7 cellular contexts compared by ENCODE assay signal in the genomic region with DNA sequence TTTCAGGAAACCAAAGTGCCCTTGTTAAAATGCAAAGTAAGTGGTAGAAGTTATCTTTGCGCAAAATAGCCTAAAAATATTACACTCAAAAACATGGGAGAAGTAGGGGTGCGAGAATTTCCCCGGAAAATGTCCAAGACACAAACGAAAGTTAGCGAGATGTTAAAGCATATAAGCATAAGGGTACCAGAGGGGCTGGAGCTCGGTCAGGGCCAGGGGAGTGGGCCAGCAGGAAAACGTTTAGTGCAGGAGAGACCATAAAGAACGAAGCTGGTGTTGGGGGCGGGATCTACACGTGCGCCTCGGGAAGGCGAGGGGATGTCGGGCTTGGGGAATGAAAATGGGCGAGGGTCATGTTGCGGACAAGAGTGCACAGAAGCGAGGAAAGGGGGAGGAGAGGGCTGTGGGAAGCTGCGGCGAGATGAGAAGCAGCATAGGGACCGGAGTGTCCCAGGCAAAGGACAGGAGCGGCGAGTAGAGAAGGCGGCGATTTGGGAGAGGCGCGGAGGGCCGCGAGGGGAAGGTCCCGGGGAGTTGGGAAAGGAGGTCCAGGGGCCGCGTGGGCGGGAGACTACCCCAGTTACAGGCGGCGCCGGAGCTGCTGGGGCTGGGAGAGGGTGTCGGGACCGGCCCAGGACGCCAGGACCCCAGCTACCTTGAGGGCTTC. TPM values are rescaled to one million over a fixed set of nuclear protein-coding genes. Genes with fewer than 3 reads are reported as not detected.
DNase-seq lines count a peak whose midpoint lies in the region; ATAC-seq, FAIRE-seq and TF ChIP-seq lines count a peak whose summit lies in the region.

No MANE protein-coding gene starts in this region.

- 0 out of 4 replicates have a peak, but pooled peaks of 1 of the 2 experiments have one; percentile 3 for TF ChIP-seq RAD21 in K562 (CRISPR knock-in tag; conservative IDR thresholded peaks at IDR 0.05 in 1 of 2, IDR thresholded peaks at IDR 0.05 in 1 of 2)

- no peak for TF ChIP-seq POLR2A in K562 (conservative IDR thresholded peaks at IDR 0.05)

- no peak for FAIRE-seq in K562 (lab: Jason Lieb, UNC)

- peak overlapping the region; percentile 86 for H2AFZ ChIP-seq in K562 (ENCODE audit: low read depth, low read length)

- no peak for TF ChIP-seq EP300 in K562 (IDR thresholded peaks at IDR 0.05; ENCODE audit: low read length)

- ATAC-seq in HG02759 (IDR thresholded peaks at IDR 0.05; ENCODE audit: unreplicated experiment) (peak; percentile 4), K562 (peak; percentile 61), GM21619 (IDR thresholded peaks at IDR 0.05; ENCODE audit: unreplicated experiment) (no peak)

- CTCF ChIA-PET in K562 (lab: Yijun Ruan, JAX; ENCODE audit: low intra/inter-chr PET ratio), result no interaction called here

- H3K9me3 ChIP-seq in K562 (replicated peaks; ENCODE audit: control insufficient read depth, insufficient read depth, low read depth, low read length), result no peaks in the 10 kb centered on the region

- intact Hi-C loops in K562 (cut with micrococcal nuclease), result no loop called here

- no peak for TF ChIP-seq CTCF in GM12864 (IDR thresholded peaks at IDR 0.05; ENCODE audit: low read depth, low read length, missing control alignments)
- no peak for TF ChIP-seq CTCF in K562 (IDR thresholded peaks at IDR 0.05 in 2 of 3, conservative IDR thresholded peaks at IDR 0.05 in 1 of 3; ENCODE audit: insufficient read depth in 2 of 3, low read depth in 1 of 3, low read length in 3 of 3)

- no peak for DNase-seq in GM12864 (ENCODE audit: low read depth)
- peak; percentile 33 for DNase-seq in NCI-H510A treated with DMSO at 0.1 percent for 48 hours (lab: John Stamatoyannopoulos, UW)
- DNase-seq in K562 (ENCODE audit: extremely low read depth in 1 of 4, low spot score in 3 of 4), result peak; percentile 64 to 88 (median 76)
- DNase-seq in iPS-NIHi7 (ENCODE audit: extremely low spot score), result peak; percentile 76
- peak; percentile 23 to 42 for DNase-seq in stimulated activated CD4-positive, alpha-beta T cell treated with anti-CD3 and anti-CD28 coated beads, Interleukin-1b, Interleukin-23, amount 100 ng/mL, for 4 hours (ENCODE audit: low read depth in 2 of 2)

- H3K4me1 ChIP-seq in K562 (replicated peaks in 1 of 2; ENCODE audit: control insufficient read depth in 2 of 2, insufficient read depth in 2 of 2, low read length in 2 of 2), result peaks cover 10 to 14% of the 10 kb centered on the region in 2 experiments; a peak in 4 of 5 replicates

- H3K4me2 ChIP-seq in K562 (ENCODE audit: insufficient read depth, low read length), result peak overlapping the region; percentile 98

- WGBS in K562 (ENCODE audit: insufficient coverage, low coverage, missing lambda C conversion rate), result 1% methylated on average over 35 of the region's 38 CpGs

- H3K27ac ChIP-seq in K562 (ENCODE audit: extremely low read depth, low read depth, low read length), result peak overlapping the region; percentile 84

- POLR2A ChIA-PET in K562 (lab: Yijun Ruan, JAX), result interaction anchor here (0.6 to 1.6 kb wide), 16 partner anchors 10 to 1495 kb away, joined by 3 to 14 read pairs (median 3); a partner anchor contains a TSS

- H3K9me1 ChIP-seq in K562 (ENCODE audit: control insufficient read depth, insufficient read depth, low read length), result no peaks in the 10 kb centered on the region

- no TSS peak for BruUV-seq in K562 (replicated peaks; lab: Mats Ljungman, UMichigan)

- H3K79me2 ChIP-seq in K562 (ENCODE audit: control insufficient read depth, insufficient read depth, low read length), result peaks cover 80% of the 10 kb centered on the region

- in situ Hi-C loops in K562 (cut with MboI), result no loop called here

- H3K36me3 ChIP-seq in K562 (ENCODE audit: control insufficient read depth, insufficient read depth, low read length), result peaks cover 44% of the 10 kb centered on the region

- peak overlapping the region; percentile 89 to 99 for H3K9ac ChIP-seq in K562 (ENCODE audit: insufficient read depth in 1 of 2, low read depth in 2 of 2, low read length in 2 of 2)

- H3K27me3 ChIP-seq in K562 (ENCODE audit: control insufficient read depth in 2 of 2, insufficient read depth in 2 of 2, low read length in 2 of 2), result no peaks in the 10 kb centered on the region

- H3K4me3 ChIP-seq in GM12864 (ENCODE audit: low read depth, low read length), result peak overlapping the region; percentile 98
- H3K4me3 ChIP-seq in K562, result peak overlapping the region; percentile 74

- no peaks in the 10 kb centered on the region for H4K20me1 ChIP-seq in K562 (replicated peaks; ENCODE audit: control insufficient read depth, insufficient read depth, low read length)

RNA-seq across cellular contexts. Expression of a gene that starts 0.6 kb away (rescaled TPM):
- total RNA-seq in K562 (2011; cell fraction: chromatin; rRNA removed; ENCODE audit: low replicate concordance), result 429 and 472 TPM in 2 replicates
- total RNA-seq in K562 (2011; cell fraction: nucleolus; rRNA removed), result 259 and 261 TPM in 2 replicates
- 326 and 371 TPM in 2 replicates for total RNA-seq in K562 (2011; cell fraction: nucleoplasm; rRNA removed)
- 91.6 and 102 TPM in 2 replicates for total RNA-seq in K562 (2014; rRNA removed)
- 99.1 and 106 TPM in 2 replicates for total RNA-seq in K562 (2014; rRNA removed; fragmentation: Illumina TruSeq; extraction: Trizol)
- total RNA-seq in K562 (2015; rRNA removed; fragmentation: Illumina TruSeq; extraction: Trizol), result 95.4 and 97.1 TPM in 2 replicates
- total RNA-seq in K562 (2021), result 170 and 180 TPM in 2 replicates
- 145 and 166 TPM in 2 replicates for polyA plus RNA-seq in K562 (2011; rRNA removed)
- 110 and 161 TPM in 2 replicates for polyA plus RNA-seq in K562 (2011; cell fraction: cytosol; rRNA removed)
- 247 and 250 TPM in 2 replicates for polyA plus RNA-seq in K562 (2011; cell fraction: nucleus; rRNA removed)
- 76.8 and 101 TPM in 2 replicates for polyA plus RNA-seq in K562 (2012)
- 105 and 130 TPM in 2 replicates for polyA plus RNA-seq in K562 (2014; fragmentation: Illumina TruSeq; extraction: Trizol)
- polyA plus RNA-seq in K562 (2014; fragmentation: Nextera tagmentation; extraction: Ambion mirVana), result 10 to 100 TPM; 36.0 to 72.3 TPM
- polyA plus RNA-seq in K562 (2014; rRNA removed), result 101 TPM in 2 replicates
- polyA minus RNA-seq in K562 (2011; rRNA and poly(A)+ RNA removed), result 186 and 262 TPM in 2 replicates
- polyA minus RNA-seq in K562 (2011; cell fraction: cytosol; rRNA and poly(A)+ RNA removed), result 127 and 149 TPM in 2 replicates
- polyA minus RNA-seq in K562 (2011; cell fraction: nucleus; rRNA and poly(A)+ RNA removed), result 121 and 146 TPM in 2 replicates

RNA-seq across cellular contexts. Expression of a gene that starts 0.7 kb away (rescaled TPM):
- total RNA-seq in K562 (2011; cell fraction: chromatin; rRNA removed; ENCODE audit: low replicate concordance), result 59.2 and 63.3 TPM in 2 replicates
- 35.1 and 36.9 TPM in 2 replicates for total RNA-seq in K562 (2011; cell fraction: nucleolus; rRNA removed)
- 34.4 and 35.3 TPM in 2 replicates for total RNA-seq in K562 (2011; cell fraction: nucleoplasm; rRNA removed)
- total RNA-seq in K562 (2014; rRNA removed), result 12.7 and 19.3 TPM in 2 replicates
- 23.0 and 23.5 TPM in 2 replicates for total RNA-seq in K562 (2014; rRNA removed; fragmentation: Illumina TruSeq; extraction: Trizol)
- 21.2 and 23.9 TPM in 2 replicates for total RNA-seq in K562 (2015; rRNA removed; fragmentation: Illumina TruSeq; extraction: Trizol)
- total RNA-seq in K562 (2021), result 31.4 and 31.8 TPM in 2 replicates
- polyA plus RNA-seq in K562 (2011; rRNA removed), result 26.8 and 31.6 TPM in 2 replicates
- polyA plus RNA-seq in K562 (2011; cell fraction: cytosol; rRNA removed), result 11.3 and 17.3 TPM in 2 replicates
- polyA plus RNA-seq in K562 (2011; cell fraction: nucleus; rRNA removed), result 18.0 and 21.1 TPM in 2 replicates
- 15.4 and 22.4 TPM in 2 replicates for polyA plus RNA-seq in K562 (2012)
- polyA plus RNA-seq in K562 (2014; fragmentation: Illumina TruSeq; extraction: Trizol), result 16.2 and 20.6 TPM in 2 replicates
- polyA plus RNA-seq in K562 (2014; fragmentation: Nextera tagmentation; extraction: Ambion mirVana), result 10 to 100 TPM in 1 of 2 experiments, 1 to 10 TPM in 1; 5.8 to 10.6 TPM
- 11.4 and 14.7 TPM in 2 replicates for polyA plus RNA-seq in K562 (2014; rRNA removed)
- polyA minus RNA-seq in K562 (2011; rRNA and poly(A)+ RNA removed), result 88.7 and 99.1 TPM in 2 replicates
- 24.4 and 26.2 TPM in 2 replicates for polyA minus RNA-seq in K562 (2011; cell fraction: cytosol; rRNA and poly(A)+ RNA removed)
- 12.8 and 20.7 TPM in 2 replicates for polyA minus RNA-seq in K562 (2011; cell fraction: nucleus; rRNA and poly(A)+ RNA removed)

RNA-seq across cellular contexts. Expression of a gene that starts 53.8 kb away (rescaled TPM):
- 558 and 907 TPM in 2 replicates for total RNA-seq in K562 (2011; cell fraction: chromatin; rRNA removed; ENCODE audit: low replicate concordance)
- total RNA-seq in K562 (2011; cell fraction: nucleolus; rRNA removed), result 446 and 460 TPM in 2 replicates
- total RNA-seq in K562 (2011; cell fraction: nucleoplasm; rRNA removed), result 547 and 636 TPM in 2 replicates
- total RNA-seq in K562 (2014; rRNA removed), result 111 and 127 TPM in 2 replicates
- total RNA-seq in K562 (2014; rRNA removed; fragmentation: Illumina TruSeq; extraction: Trizol), result 92.5 and 99.4 TPM in 2 replicates
- total RNA-seq in K562 (2015; rRNA removed; fragmentation: Illumina TruSeq; extraction: Trizol), result 68.8 and 71.1 TPM in 2 replicates
- total RNA-seq in K562 (2021), result 121 and 162 TPM in 2 replicates
- 184 and 259 TPM in 2 replicates for polyA plus RNA-seq in K562 (2011; rRNA removed)
- 167 and 217 TPM in 2 replicates for polyA plus RNA-seq in K562 (2011; cell fraction: cytosol; rRNA removed)
- 1,016 and 1,080 TPM in 2 replicates for polyA plus RNA-seq in K562 (2011; cell fraction: nucleus; rRNA removed)
- 101 and 429 TPM in 2 replicates for polyA plus RNA-seq in K562 (2012)
- 162 and 169 TPM in 2 replicates for polyA plus RNA-seq in K562 (2014; fragmentation: Illumina TruSeq; extraction: Trizol)
- 10 to 100 TPM; 48.4 to 60.9 TPM for polyA plus RNA-seq in K562 (2014; fragmentation: Nextera tagmentation; extraction: Ambion mirVana)
- 171 and 196 TPM in 2 replicates for polyA plus RNA-seq in K562 (2014; rRNA removed)
- 87.3 and 97.4 TPM in 2 replicates for polyA minus RNA-seq in K562 (2011; rRNA and poly(A)+ RNA removed)
- 46.5 and 62.7 TPM in 2 replicates for polyA minus RNA-seq in K562 (2011; cell fraction: cytosol; rRNA and poly(A)+ RNA removed)
- 121 and 183 TPM in 2 replicates for polyA minus RNA-seq in K562 (2011; cell fraction: nucleus; rRNA and poly(A)+ RNA removed)

RNA-seq across cellular contexts. Expression of a gene that starts 58.3 kb away (rescaled TPM):
- total RNA-seq in K562 (2011; cell fraction: chromatin; rRNA removed; ENCODE audit: low replicate concordance), result 232 and 283 TPM in 2 replicates
- 153 TPM in 2 replicates for total RNA-seq in K562 (2011; cell fraction: nucleolus; rRNA removed)
- total RNA-seq in K562 (2011; cell fraction: nucleoplasm; rRNA removed), result 142 and 162 TPM in 2 replicates
- total RNA-seq in K562 (2014; rRNA removed) (74.8 and 83.5 TPM in 2 replicates), K562 (2014; rRNA removed; fragmentation: Illumina TruSeq; extraction: Trizol) (109 and 114 TPM in 2 replicates), K562 (2015; rRNA removed; fragmentation: Illumina TruSeq; extraction: Trizol) (103 and 104 TPM in 2 replicates), K562 (2021) (116 and 120 TPM in 2 replicates)
- polyA plus RNA-seq in K562 (2011; rRNA removed) (173 and 226 TPM in 2 replicates), K562 (2014; fragmentation: Illumina TruSeq; extraction: Trizol) (142 and 181 TPM in 2 replicates), K562 (2014; fragmentation: Nextera tagmentation; extraction: Ambion mirVana) (100 to 1,000 TPM; 405 to 429 TPM), K562 (2014; rRNA removed) (120 and 136 TPM in 2 replicates)
- 122 and 151 TPM in 2 replicates for polyA plus RNA-seq in K562 (2011; cell fraction: cytosol; rRNA removed)
- polyA plus RNA-seq in K562 (2011; cell fraction: nucleus; rRNA removed), result 346 and 441 TPM in 2 replicates
- 59.7 and 216 TPM in 2 replicates for polyA plus RNA-seq in K562 (2012)
- polyA minus RNA-seq in K562 (2011; rRNA and poly(A)+ RNA removed), result 115 and 145 TPM in 2 replicates
- 35.9 and 46.4 TPM in 2 replicates for polyA minus RNA-seq in K562 (2011; cell fraction: cytosol; rRNA and poly(A)+ RNA removed)
- 58.0 and 80.9 TPM in 2 replicates for polyA minus RNA-seq in K562 (2011; cell fraction: nucleus; rRNA and poly(A)+ RNA removed)

RNA-seq across cellular contexts. Expression of a gene that starts 58.5 kb away (rescaled TPM):
- total RNA-seq in K562 (2011; cell fraction: chromatin; rRNA removed; ENCODE audit: low replicate concordance), result 124 and 279 TPM in 2 replicates
- total RNA-seq in K562 (2011; cell fraction: nucleolus; rRNA removed), result 200 and 272 TPM in 2 replicates
- total RNA-seq in K562 (2011; cell fraction: nucleoplasm; rRNA removed), result 167 and 189 TPM in 2 replicates
- total RNA-seq in K562 (2014; rRNA removed) (57.6 and 67.8 TPM in 2 replicates), K562 (2014; rRNA removed; fragmentation: Illumina TruSeq; extraction: Trizol) (25.9 and 27.5 TPM in 2 replicates), K562 (2015; rRNA removed; fragmentation: Illumina TruSeq; extraction: Trizol) (31.5 and 32.9 TPM in 2 replicates), K562 (2021) (65.1 and 69.3 TPM in 2 replicates)
- polyA plus RNA-seq in K562 (2011; rRNA removed) (74.8 and 182 TPM in 2 replicates), K562 (2014; fragmentation: Illumina TruSeq; extraction: Trizol) (75.3 and 78.5 TPM in 2 replicates), K562 (2014; fragmentation: Nextera tagmentation; extraction: Ambion mirVana) (10 to 100 TPM; 40.4 to 48.6 TPM), K562 (2014; rRNA removed) (54.6 and 72.9 TPM in 2 replicates)
- 121 and 141 TPM in 2 replicates for polyA plus RNA-seq in K562 (2011; cell fraction: cytosol; rRNA removed)
- 293 and 318 TPM in 2 replicates for polyA plus RNA-seq in K562 (2011; cell fraction: nucleus; rRNA removed)
- 55.8 and 113 TPM in 2 replicates for polyA plus RNA-seq in K562 (2012)
- 80.6 and 102 TPM in 2 replicates for polyA minus RNA-seq in K562 (2011; rRNA and poly(A)+ RNA removed)
- 31.1 and 31.2 TPM in 2 replicates for polyA minus RNA-seq in K562 (2011; cell fraction: cytosol; rRNA and poly(A)+ RNA removed)
- polyA minus RNA-seq in K562 (2011; cell fraction: nucleus; rRNA and poly(A)+ RNA removed), result 56.0 and 75.5 TPM in 2 replicates
